24 cellular contexts compared by ENCODE assay signal in the genomic region with DNA sequence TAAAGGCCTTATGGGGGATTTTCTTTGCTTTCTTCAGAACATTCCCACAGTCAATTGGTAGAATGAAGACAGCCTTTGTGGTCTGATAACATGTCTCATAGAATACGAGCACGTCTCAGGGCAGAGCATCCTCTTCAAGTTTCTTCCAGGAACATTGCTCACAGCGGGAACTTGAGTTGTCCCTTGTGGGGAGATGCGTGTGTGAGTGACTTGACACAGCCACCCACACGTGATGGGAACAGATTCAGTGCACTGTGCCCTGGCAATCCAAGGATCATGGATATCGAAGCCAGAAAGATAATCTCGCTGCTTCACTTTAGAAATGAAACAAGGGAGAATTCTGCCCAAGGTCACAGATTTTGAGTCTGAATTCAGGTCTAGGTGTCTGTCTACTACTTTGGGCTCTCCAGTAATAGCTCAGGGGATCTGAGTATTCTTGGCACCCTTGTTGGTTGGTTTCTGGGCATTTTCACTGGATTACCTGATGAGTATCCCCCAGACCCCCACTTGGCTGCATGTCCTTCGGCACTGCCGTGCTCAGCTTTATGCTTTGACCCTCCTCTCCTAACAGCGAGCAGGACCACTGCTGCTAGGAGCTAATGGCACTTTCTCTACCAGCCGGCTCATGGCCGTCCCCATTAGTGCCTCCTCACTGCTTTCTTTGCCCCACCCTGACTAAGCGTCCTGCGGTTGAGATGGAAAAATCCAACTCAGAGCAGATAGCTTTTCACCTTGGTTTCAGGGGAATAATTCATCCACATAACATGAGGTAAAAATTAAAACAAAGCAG.
"Had no signal": no experiment of that assay in that cellular context is flagged by ENCODE, and none has a peak within 500 bp of the region (broad histone marks: within the 10 kb centered on the region; RNA-seq: fewer than 3 reads in every experiment).

No MANE protein-coding gene starts in this region.

- ATAC-seq: activated CD8-positive, alpha-beta memory T cell treated with anti-CD3 and anti-CD28 coated beads, Interleukin-2, amount 10 ng/mL, durations not matched to agents 7 days and 5 days; activated CD8-positive, alpha-beta T cell treated with anti-CD3 and anti-CD28 coated beads, Interleukin-2, amount 10 ng/mL, durations not matched to agents 7 days and 5 days; body of pancreas; heart left ventricle; left colon; naive thymus-derived CD4-positive, alpha-beta T cell; right cardiac atrium had no signal

- H3K27ac ChIP-seq: body of pancreas, colonic mucosa, heart left ventricle, thyroid gland had no signal

- H3K4me1 ChIP-seq: colonic mucosa had no signal

- FAIRE-seq: kidney had no signal

- H3K4me3 ChIP-seq: body of pancreas, colonic mucosa, heart left ventricle, thyroid gland had no signal

- DNase-seq: activated B cell treated with CpG ODN at 0.5 μM for 24 hours; activated CD4-positive, alpha-beta T cell treated with anti-CD3 and anti-CD28 coated beads, Interleukin-2, amount 50 U/mL, for 1 hour; activated CD8-positive, alpha-beta memory T cell treated with anti-CD3 and anti-CD28 coated beads, Interleukin-2, amount 10 ng/mL, durations not matched to agents 7 days and 5 days; activated CD8-positive, alpha-beta T cell treated with anti-CD3 and anti-CD28 coated beads, Interleukin-2, amount 10 ng/mL, durations not matched to agents 7 days and 5 days; activated T-cell treated with anti-CD3 and anti-CD28 coated beads, Interleukin-2, amount 50 U/mL, for 48 hours; anterior cingulate cortex; body of pancreas; cerebellar nuclear complex; colonic mucosa; effector CD8-positive, alpha-beta T cell; foreskin fibroblast; heart left ventricle; hypothalamus; immature natural killer cell; kidney; left colon; mammary epithelial cell; midbrain; naive thymus-derived CD4-positive, alpha-beta T cell; nucleus accumbens; right cardiac atrium; stimulated activated CD4-positive, alpha-beta T cell treated with anti-CD3 and anti-CD28 coated beads, Interleukin-2, amount 100 ng/mL, for 48 hours; T-helper 1 cell; thyroid gland had no signal

- H3K27me3 ChIP-seq: body of pancreas, colonic mucosa, heart left ventricle, thyroid gland had no signal

- H3K9me3 ChIP-seq: body of pancreas, colonic mucosa, heart left ventricle, thyroid gland had no signal

- H3K36me3 ChIP-seq: colonic mucosa, thyroid gland had no signal
